8 cellular contexts compared by ENCODE assay signal in genomic region chr9:115117999-115118470, GRCh38. TPM values are rescaled to one million over a fixed set of nuclear protein-coding genes. Genes with fewer than 3 reads are reported as not detected.
DNase-seq lines count a peak whose midpoint lies in the region; ATAC-seq and TF ChIP-seq lines count a peak whose summit lies in the region.

Gene TNC (minus strand): TSS chr9:115118157. CDS start chr9:115091018, 27,139 bp downstream.

- H3K4me3 Mint-ChIP-seq in GM23338: peak within 1 kb of the TSS; percentile 77
- H3K4me3 Mint-ChIP-seq in naive thymus-derived CD4-positive, alpha-beta T cell: peak within 1 kb of the TSS in 1 of 10 donors; percentile 35
- H3K4me3 Mint-ChIP-seq in activated CD8-positive, alpha-beta T cell treated with anti-CD3 and anti-CD28 coated beads, Interleukin-2, amount 10 ng/mL, durations not matched to agents 7 days and 5 days: no peak within 1 kb of the TSS

- H3K4me3 ChIP-seq in GM23338 (peak within 1 kb of the TSS; percentile 65), Panc1 (ENCODE audit: low read depth in 2 of 2, low read length in 2 of 2) (peak within 1 kb of the TSS; percentile 36 to 56), fibroblast of lung (replicated peaks in 1 of 4; ENCODE audit: control extremely low read depth in 1 of 4, insufficient read depth in 1 of 4, low read depth in 3 of 4, low read length in 4 of 4) (peak within 1 kb of the TSS; percentile 59 to 77 (median 68))
- H3K4me3 ChIP-seq in naive thymus-derived CD4-positive, alpha-beta T cell (ENCODE audit: low read length): no peak within 1 kb of the TSS

- peaks cover 19% of the 10 kb centered on the region for H3K4me1 ChIP-seq in GM23338 (ENCODE audit: insufficient read depth)
- H3K4me1 ChIP-seq in Panc1 (ENCODE audit: control insufficient read depth, insufficient read depth, low read length): no peaks in the 10 kb centered on the region
- H3K4me1 ChIP-seq in fibroblast of lung (ENCODE audit: control insufficient read depth, extremely low read depth, insufficient read depth, low read length): peaks cover 8% of the 10 kb centered on the region
- H3K4me1 ChIP-seq in naive thymus-derived CD4-positive, alpha-beta T cell (ENCODE audit: control insufficient read depth in 2 of 2, insufficient read depth in 2 of 2, low read length in 2 of 2): peaks cover 0 to 3% of the 10 kb centered on the region in 2 donors

- H2AFZ ChIP-seq in GM23338: peak within 1 kb of the TSS; percentile 95
- H2AFZ ChIP-seq in fibroblast of lung (ENCODE audit: low read length): peak within 1 kb of the TSS; percentile 27

- H3K4me2 ChIP-seq in GM23338 (peak within 1 kb of the TSS; percentile 86), fibroblast of lung (ENCODE audit: extremely low read depth, insufficient read depth, low read length) (peak within 1 kb of the TSS; percentile 82)

- H3K27me3 Mint-ChIP-seq in GM23338 (ENCODE audit: insufficient read depth, low read depth, poor library complexity): peaks cover 26% of the 10 kb centered on the region
- peaks cover 76 to 89% (median 84%) of the 10 kb centered on the region in 5 donors for H3K27me3 Mint-ChIP-seq in naive thymus-derived CD4-positive, alpha-beta T cell
- H3K27me3 Mint-ChIP-seq in activated CD8-positive, alpha-beta T cell treated with anti-CD3 and anti-CD28 coated beads, Interleukin-2, amount 10 ng/mL, durations not matched to agents 7 days and 5 days (ENCODE audit: low read depth): peaks cover 59% of the 10 kb centered on the region

- H4K20me1 ChIP-seq in GM23338 (replicated peaks; ENCODE audit: insufficient read depth) (no peaks in the 10 kb centered on the region), fibroblast of lung (ENCODE audit: control insufficient read depth, extremely low read depth, insufficient read depth, low read length) (no peaks in the 10 kb centered on the region)

- POLR2A ChIA-PET in Panc1 (lab: Charles Lee): no interaction called here
- POLR2A ChIA-PET in naive thymus-derived CD4-positive, alpha-beta T cell (lab: Charles Lee): no interaction called here
- POLR2A ChIA-PET in activated CD8-positive, alpha-beta T cell treated with anti-CD3 and anti-CD28 coated beads, Interleukin-2, amount 10 ng/mL, durations not matched to agents 7 days and 5 days (lab: Charles Lee): interaction anchor here (0.6 kb wide), 1 partner anchor 13 kb away, joined by 4 read pairs; no protein-coding TSS in a partner anchor

- H3K27ac ChIP-seq in GM23338 (ENCODE audit: low read depth) (no peak within 1 kb of the TSS), Panc1 (ENCODE audit: low read length) (no peak within 1 kb of the TSS), fibroblast of lung (ENCODE audit: insufficient read depth, low read length) (peak within 1 kb of the TSS; percentile 90)
- no peak within 1 kb of the TSS for H3K27ac ChIP-seq in naive thymus-derived CD4-positive, alpha-beta T cell (ENCODE audit: low read depth, low read length)

- peaks cover 25% of the 10 kb centered on the region for H3K4me1 Mint-ChIP-seq in GM23338
- peaks cover 0 to 10% (median 0%) of the 10 kb centered on the region in 7 donors for H3K4me1 Mint-ChIP-seq in naive thymus-derived CD4-positive, alpha-beta T cell
- no peaks in the 10 kb centered on the region for H3K4me1 Mint-ChIP-seq in activated CD8-positive, alpha-beta T cell treated with anti-CD3 and anti-CD28 coated beads, Interleukin-2, amount 10 ng/mL, durations not matched to agents 7 days and 5 days (ENCODE audit: low read depth)

- H3K9me2 ChIP-seq in GM23338 (ENCODE audit: insufficient read depth): 0 out of 2 replicates have a peak, but pooled peaks cover 9% of the 10 kb centered on the region

- no peak within 1 kb of the TSS for H3K27ac Mint-ChIP-seq in GM23338
- no peak within 1 kb of the TSS for H3K27ac Mint-ChIP-seq in naive thymus-derived CD4-positive, alpha-beta T cell
- H3K27ac Mint-ChIP-seq in activated CD8-positive, alpha-beta T cell treated with anti-CD3 and anti-CD28 coated beads, Interleukin-2, amount 10 ng/mL, durations not matched to agents 7 days and 5 days: no peak within 1 kb of the TSS

- TF ChIP-seq POLR2A in GM18505 (IDR thresholded peaks at IDR 0.05; ENCODE audit: borderline replicate concordance, extremely low read depth, insufficient read depth, insufficient read length): no peak

- H3K9me3 ChIP-seq in Panc1 (ENCODE audit: control insufficient read depth, insufficient read depth, low read depth, low read length) (no peaks in the 10 kb centered on the region), fibroblast of lung (ENCODE audit: control insufficient read depth, insufficient read depth, low read depth, low read length) (no peaks in the 10 kb centered on the region)
- H3K9me3 ChIP-seq in naive thymus-derived CD4-positive, alpha-beta T cell (ENCODE audit: control insufficient read depth in 2 of 3, low read length in 3 of 3): no peaks in the 10 kb centered on the region

- intact Hi-C loops in Panc1 (cut with micrococcal nuclease; ENCODE audit: unreplicated experiment): no loop called here
- intact Hi-C loops in naive thymus-derived CD4-positive, alpha-beta T cell (cut with micrococcal nuclease): no loop called here

- no peak for TF ChIP-seq CTCF in GM23338 (conservative IDR thresholded peaks at IDR 0.05; ENCODE audit: low read depth in 2 of 2)
- TF ChIP-seq CTCF in Panc1 (IDR thresholded peaks at IDR 0.05): no peak
- no peak for TF ChIP-seq CTCF in fibroblast of lung (conservative IDR thresholded peaks at IDR 0.05 in 1 of 2, IDR thresholded peaks at IDR 0.05 in 1 of 2; ENCODE audit: low read depth in 1 of 2, low read length in 2 of 2)

- H3K36me3 ChIP-seq in GM23338 (ENCODE audit: insufficient read depth) (no peaks in the 10 kb centered on the region), Panc1 (ENCODE audit: control insufficient read depth, insufficient read depth, low read length) (no peaks in the 10 kb centered on the region), fibroblast of lung (ENCODE audit: control insufficient read depth, insufficient read depth, low read length) (peaks cover 3% of the 10 kb centered on the region)
- H3K36me3 ChIP-seq in naive thymus-derived CD4-positive, alpha-beta T cell (ENCODE audit: control insufficient read depth in 2 of 3, insufficient read depth in 3 of 3, low read length in 3 of 3): no peaks in the 10 kb centered on the region

- DNase-seq in GM23338 (ENCODE audit: low spot score) (peak; percentile 81), Panc1 (ENCODE audit: low read depth, low spot score) (no peak), fibroblast of lung (ENCODE audit: low read depth in 2 of 2) (peak; percentile 89 to 92), myocyte (ENCODE audit: low read depth) (peak; percentile 71)
- no peak for DNase-seq in naive thymus-derived CD4-positive, alpha-beta T cell
- DNase-seq in activated CD8-positive, alpha-beta T cell treated with anti-CD3 and anti-CD28 coated beads, Interleukin-2, amount 10 ng/mL, durations not matched to agents 7 days and 5 days: no peak

- H3K79me2 ChIP-seq in GM23338 (replicated peaks; ENCODE audit: insufficient read depth) (no peaks in the 10 kb centered on the region), fibroblast of lung (ENCODE audit: control insufficient read depth, insufficient read depth, low read length) (peaks cover 39% of the 10 kb centered on the region)

- peak within 1 kb of the TSS; percentile 70 for H3K9ac ChIP-seq in fibroblast of lung (ENCODE audit: insufficient read depth, low read length)

- no peaks in the 10 kb centered on the region for H3F3A ChIP-seq in GM23338 (replicated peaks; ENCODE audit: low read depth)

- H3K36me3 Mint-ChIP-seq in GM23338 (ENCODE audit: low read depth): no peaks in the 10 kb centered on the region
- no peaks in the 10 kb centered on the region for H3K36me3 Mint-ChIP-seq in naive thymus-derived CD4-positive, alpha-beta T cell
- H3K36me3 Mint-ChIP-seq in activated CD8-positive, alpha-beta T cell treated with anti-CD3 and anti-CD28 coated beads, Interleukin-2, amount 10 ng/mL, durations not matched to agents 7 days and 5 days (ENCODE audit: low read depth): no peaks in the 10 kb centered on the region

- CTCF ChIA-PET in Panc1 (lab: Charles Lee): no interaction called here
- CTCF ChIA-PET in naive thymus-derived CD4-positive, alpha-beta T cell (lab: Charles Lee): no interaction called here
- CTCF ChIA-PET in activated CD8-positive, alpha-beta T cell treated with anti-CD3 and anti-CD28 coated beads, Interleukin-2, amount 10 ng/mL, durations not matched to agents 7 days and 5 days (lab: Charles Lee): interaction anchor here (0.8 kb wide), 2 partner anchors 27 to 406 kb away, joined by 3 read pairs; no protein-coding TSS in a partner anchor

- H3K27me3 ChIP-seq in GM23338 (ENCODE audit: insufficient read depth): peaks cover 55% of the 10 kb centered on the region
- H3K27me3 ChIP-seq in Panc1 (ENCODE audit: control insufficient read depth, insufficient read depth, low read length): peaks cover 2% of the 10 kb centered on the region; the same call in 1 of the 2 replicates
- H3K27me3 ChIP-seq in fibroblast of lung (ENCODE audit: control insufficient read depth, insufficient read depth, low read length): no peaks in the 10 kb centered on the region
- peaks cover 0 to 6% of the 10 kb centered on the region in 2 donors for H3K27me3 ChIP-seq in naive thymus-derived CD4-positive, alpha-beta T cell (ENCODE audit: control insufficient read depth in 2 of 2, insufficient read depth in 2 of 2, low read length in 2 of 2)

- no peaks in the 10 kb centered on the region for H3K9me3 Mint-ChIP-seq in GM23338
- no peaks in the 10 kb centered on the region for H3K9me3 Mint-ChIP-seq in naive thymus-derived CD4-positive, alpha-beta T cell
- no peaks in the 10 kb centered on the region for H3K9me3 Mint-ChIP-seq in activated CD8-positive, alpha-beta T cell treated with anti-CD3 and anti-CD28 coated beads, Interleukin-2, amount 10 ng/mL, durations not matched to agents 7 days and 5 days (ENCODE audit: insufficient read depth)

- in situ Hi-C loops in Panc1 (cut with HindIII; ENCODE audit: low pct_unique_long_range_greater_than_20kb, low sequenced_read_pairs): no loop called here

- ATAC-seq in GM23338 (peak; percentile 65), Panc1 (peak; percentile 61), GM18519 (IDR thresholded peaks at IDR 0.05; ENCODE audit: low FRiP score, unreplicated experiment) (no peak), GM18505 (IDR thresholded peaks at IDR 0.05; ENCODE audit: unreplicated experiment) (no peak)
- ATAC-seq in naive thymus-derived CD4-positive, alpha-beta T cell: no peak
- no peak for ATAC-seq in activated CD8-positive, alpha-beta T cell treated with anti-CD3 and anti-CD28 coated beads, Interleukin-2, amount 10 ng/mL, durations not matched to agents 7 days and 5 days

- BruUV-seq in Panc1 (replicated peaks; lab: Mats Ljungman, UMichigan): no TSS peak

RNA-seq across cellular contexts. Expression of gene TNC, which starts in this region (rescaled TPM):
- total RNA-seq in GM23338 (2014; rRNA removed; shearing (Covaris generic)): 2.7 and 3.7 TPM in 2 replicates
- polyA plus RNA-seq in GM23338 (2016; fragmentation: Nextera tagmentation; extraction: Ambion mirVana) (0.89 and 1.0 TPM in 2 replicates), fibroblast of lung (227 and 340 TPM in 2 replicates)
- total RNA-seq in Panc1 (2021; ENCODE audit: unreplicated experiment) (5.7 TPM), fibroblast of lung (457 and 560 TPM in 2 replicates), myocyte (2.0 and 6.0 TPM in 2 replicates)
- 11.2 TPM for polyA plus RNA-seq in Panc1 (2012; ENCODE audit: insufficient read length)
- polyA plus RNA-seq in fibroblast of lung (2012): 211 and 288 TPM in 2 replicates
- polyA minus RNA-seq in fibroblast of lung (ENCODE audit: low replicate concordance): 619 and 991 TPM in 2 replicates
- polyA plus RNA-seq in myocyte (2012): 60.3 TPM
- total RNA-seq in naive thymus-derived CD4-positive, alpha-beta T cell: under 1 TPM in 1 of 5 experiments, not detected in 4; 0.22 TPM
- not detected for polyA plus RNA-seq in naive thymus-derived CD4-positive, alpha-beta T cell
- not detected for total RNA-seq in activated CD8-positive, alpha-beta T cell treated with anti-CD3 and anti-CD28 coated beads, Interleukin-2, amount 10 ng/mL, durations not matched to agents 7 days and 5 days

Comparison
In these comparisons a context has a peak if more than half of its experiments do, and no peak if none do; other contexts are left out.
1. RNA of gene TNC (total RNA-seq): 457 to 560 TPM in fibroblast of lung; 2.0 to 6.0 TPM in myocyte, 5.7 TPM in Panc1 (single experiment), 2.7 to 3.7 TPM in GM23338, 0.22 TPM in naive thymus-derived CD4-positive, alpha-beta T cell and not detected in activated CD8-positive, alpha-beta T cell treated with anti-CD3 and anti-CD28 coated beads, Interleukin-2, amount 10 ng/mL, durations not matched to agents 7 days and 5 days; every median in the first group is over 10 times any median in the second.
2. RNA of gene TNC (polyA plus RNA-seq): 211 to 340 TPM in fibroblast of lung; 0.89 to 1.0 TPM in GM23338 and not detected in naive thymus-derived CD4-positive, alpha-beta T cell; every median in the first group is over 100 times any median in the second.
3. ATAC-seq: peak in GM23338 (single experiment) and Panc1 (single experiment); none in naive thymus-derived CD4-positive, alpha-beta T cell (single experiment), GM18519 (single experiment), activated CD8-positive, alpha-beta T cell treated with anti-CD3 and anti-CD28 coated beads, Interleukin-2, amount 10 ng/mL, durations not matched to agents 7 days and 5 days (single experiment) and GM18505 (single experiment).
4. DNase-seq: peak in GM23338 (single experiment), fibroblast of lung (2 of 2) and myocyte (single experiment); none in Panc1 (single experiment), naive thymus-derived CD4-positive, alpha-beta T cell (0 of 9) and activated CD8-positive, alpha-beta T cell treated with anti-CD3 and anti-CD28 coated beads, Interleukin-2, amount 10 ng/mL, durations not matched to agents 7 days and 5 days (single experiment).